36 cellular contexts compared by ENCODE assay signal in the genomic region with DNA sequence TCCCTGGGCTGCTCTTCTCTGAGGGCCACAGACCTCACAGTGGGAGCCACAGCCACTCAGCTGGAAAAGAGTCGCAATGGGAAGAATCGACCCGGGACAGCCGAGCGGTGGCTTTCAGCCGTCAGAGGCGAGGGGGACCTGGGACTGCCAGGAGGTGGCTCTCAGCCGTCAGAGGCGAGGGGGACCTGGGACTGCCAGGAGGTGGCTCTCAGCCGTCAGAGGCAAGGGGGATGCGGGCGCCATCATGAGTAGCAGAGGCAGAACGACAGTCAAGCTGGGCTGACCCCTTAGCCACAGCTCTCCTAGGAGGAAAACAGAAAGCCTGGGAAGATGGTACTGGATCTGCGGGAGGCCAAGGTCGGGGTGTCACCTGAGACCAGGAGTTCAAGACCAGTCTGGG. TPM values are rescaled to one million over a fixed set of nuclear protein-coding genes. Genes with fewer than 3 reads are reported as not detected.
DNase-seq lines count a peak whose midpoint lies in the region; ATAC-seq, FAIRE-seq and TF ChIP-seq lines count a peak whose summit lies in the region.
"Had no signal": no experiment of that assay in that cellular context is flagged by ENCODE, and none has a peak within 500 bp of the region (broad histone marks: within the 10 kb centered on the region; RNA-seq: fewer than 3 reads in every experiment).

No MANE protein-coding gene starts in this region.

- H3K9me3 ChIP-seq in small intestine (ENCODE audit: control insufficient read depth, low read depth), result no peaks in the 10 kb centered on the region
- H3K9me3 ChIP-seq: suprapubic skin had no signal

- H3K4me1 ChIP-seq in mesendoderm (ENCODE audit: control insufficient read depth, low read depth, low read length), result no peaks in the 10 kb centered on the region
- no peaks in the 10 kb centered on the region for H3K4me1 ChIP-seq in small intestine (ENCODE audit: control insufficient read depth in 2 of 2, insufficient read depth in 1 of 2, low read depth in 1 of 2, low read length in 1 of 2)
- H3K4me1 ChIP-seq: left lung had no signal

- no peaks in the 10 kb centered on the region for H3K36me3 Mint-ChIP-seq in activated CD4-positive, alpha-beta memory T cell treated with anti-CD3 and anti-CD28 coated beads for 36 hours
- no peaks in the 10 kb centered on the region for H3K36me3 Mint-ChIP-seq in activated CD4-positive, alpha-beta memory T cell treated with anti-CD3 and anti-CD28 coated beads, Interleukin-2, amount 10 ng/mL, durations not matched to agents 7 days and 5 days (ENCODE audit: low read depth)
- H3K36me3 Mint-ChIP-seq in WTC11, result peaks cover 3% of the 10 kb centered on the region; the same call in 1 of the 2 replicates
- no peaks in the 10 kb centered on the region for H3K36me3 Mint-ChIP-seq in naive thymus-derived CD8-positive, alpha-beta T cell

- POLR2A ChIA-PET in activated CD4-positive, alpha-beta memory T cell treated with anti-CD3 and anti-CD28 coated beads for 36 hours (lab: Charles Lee), result no interaction called here
- POLR2A ChIA-PET in activated CD4-positive, alpha-beta memory T cell treated with anti-CD3 and anti-CD28 coated beads, Interleukin-2, amount 10 ng/mL, durations not matched to agents 7 days and 5 days (lab: Charles Lee), result no interaction called here
- POLR2A ChIA-PET in WTC11 (lab: Charles Lee), result no interaction called here
- POLR2A ChIA-PET in naive thymus-derived CD8-positive, alpha-beta T cell (lab: Charles Lee), result no interaction called here

- H2BK15ac ChIP-seq in mesendoderm (replicated peaks; ENCODE audit: low read depth), result no peak overlapping the region

- no peak overlapping the region for H3K9ac ChIP-seq in mesendoderm (ENCODE audit: low read length)

- H3K23ac ChIP-seq in mesendoderm (ENCODE audit: low read length), result no peak overlapping the region

- no peak overlapping the region for H4K5ac ChIP-seq in mesendoderm (ENCODE audit: low read length)

- no peaks in the 10 kb centered on the region for H3K79me1 ChIP-seq in mesendoderm (ENCODE audit: low read length)

- no peak overlapping the region for H3K4me2 ChIP-seq in mesendoderm (ENCODE audit: low read length)

- no CpG with 5 or more reads among the region's 15 CpGs for WGBS in mesendoderm (ENCODE audit: extremely low coverage, insufficient coverage, low lambda C conversion rate)
- 82 to 87% (median 85%) methylated on average over 15 of the region's 15 CpGs for WGBS in small intestine, 3 donors

- no peak overlapping the region for H2BK120ac ChIP-seq in mesendoderm (ENCODE audit: low read depth, low read length)

- TF ChIP-seq CTCF in WTC11 (IDR thresholded peaks at IDR 0.05), result no peak

- no peak overlapping the region for H3K56ac ChIP-seq in mesendoderm (ENCODE audit: low read length)

- peaks cover 14% of the 10 kb centered on the region for H3K27me3 Mint-ChIP-seq in activated CD4-positive, alpha-beta memory T cell treated with anti-CD3 and anti-CD28 coated beads for 36 hours
- H3K27me3 Mint-ChIP-seq in activated CD4-positive, alpha-beta memory T cell treated with anti-CD3 and anti-CD28 coated beads, Interleukin-2, amount 10 ng/mL, durations not matched to agents 7 days and 5 days, result peaks cover 25% of the 10 kb centered on the region
- peaks cover 9% of the 10 kb centered on the region for H3K27me3 Mint-ChIP-seq in WTC11 (ENCODE audit: low read depth)
- peaks cover 5 to 24% (median 7%) of the 10 kb centered on the region in 5 donors for H3K27me3 Mint-ChIP-seq in naive thymus-derived CD8-positive, alpha-beta T cell

- H3K18ac ChIP-seq in mesendoderm (ENCODE audit: low read length), result no peak overlapping the region

- H3K4me3 Mint-ChIP-seq in activated CD4-positive, alpha-beta memory T cell treated with anti-CD3 and anti-CD28 coated beads for 36 hours, result no peak overlapping the region
- H3K4me3 Mint-ChIP-seq in activated CD4-positive, alpha-beta memory T cell treated with anti-CD3 and anti-CD28 coated beads, Interleukin-2, amount 10 ng/mL, durations not matched to agents 7 days and 5 days, result no peak overlapping the region
- no peak overlapping the region for H3K4me3 Mint-ChIP-seq in WTC11
- no peak overlapping the region for H3K4me3 Mint-ChIP-seq in naive thymus-derived CD8-positive, alpha-beta T cell
- H3K4me3 Mint-ChIP-seq: activated naive CD8-positive, alpha-beta T cell treated with anti-CD3 and anti-CD28 coated beads, Interleukin-2, amount 50 U/mL, for 24 hours; effector memory CD8-positive, alpha-beta T cell; T-helper 2 cell treated with Interferon-gamma antibody and Interleukin-4, amounts not matched to agents 5 μg/mL and 100 μg/mL, for 36 hours had no signal

- H3K4me1 Mint-ChIP-seq in activated CD4-positive, alpha-beta memory T cell treated with anti-CD3 and anti-CD28 coated beads for 36 hours (ENCODE audit: low read depth), result peaks cover 8% of the 10 kb centered on the region
- no peaks in the 10 kb centered on the region for H3K4me1 Mint-ChIP-seq in activated CD4-positive, alpha-beta memory T cell treated with anti-CD3 and anti-CD28 coated beads, Interleukin-2, amount 10 ng/mL, durations not matched to agents 7 days and 5 days
- H3K4me1 Mint-ChIP-seq in WTC11, result no peaks in the 10 kb centered on the region; the same call in 1 of the 2 replicates
- H3K4me1 Mint-ChIP-seq in naive thymus-derived CD8-positive, alpha-beta T cell, result peaks cover 12 to 19% (median 16%) of the 10 kb centered on the region in 4 donors

- ATAC-seq in WTC11, result peak; percentile 89
- no peak for ATAC-seq in naive thymus-derived CD8-positive, alpha-beta T cell
- ATAC-seq: activated naive CD8-positive, alpha-beta T cell treated with anti-CD3 and anti-CD28 coated beads, Interleukin-2, amount 50 U/mL, for 24 hours; effector memory CD8-positive, alpha-beta T cell; left lung had no signal

- no peaks in the 10 kb centered on the region for H3K27me3 ChIP-seq in mesendoderm (ENCODE audit: insufficient read depth, low read length, poor library complexity)
- no peaks in the 10 kb centered on the region for H3K27me3 ChIP-seq in small intestine (ENCODE audit: control insufficient read depth in 2 of 2, insufficient read depth in 2 of 2, low read length in 2 of 2)

- no peaks in the 10 kb centered on the region for H3K79me2 ChIP-seq in mesendoderm (ENCODE audit: control insufficient read depth, insufficient read depth, low read length)

- no peak overlapping the region for H3K4ac ChIP-seq in mesendoderm (ENCODE audit: low read depth, low read length)

- H3K27ac ChIP-seq in mesendoderm (ENCODE audit: low read depth, low read length), result no peak overlapping the region
- H3K27ac ChIP-seq in small intestine (ENCODE audit: low read depth in 1 of 2, low read length in 1 of 2), result no peak overlapping the region
- H3K27ac ChIP-seq: C4-2B, left lung, suprapubic skin had no signal

- H3K27ac Mint-ChIP-seq in activated CD4-positive, alpha-beta memory T cell treated with anti-CD3 and anti-CD28 coated beads for 36 hours, result no peak overlapping the region
- H3K27ac Mint-ChIP-seq in activated CD4-positive, alpha-beta memory T cell treated with anti-CD3 and anti-CD28 coated beads, Interleukin-2, amount 10 ng/mL, durations not matched to agents 7 days and 5 days, result no peak overlapping the region
- no peak overlapping the region for H3K27ac Mint-ChIP-seq in WTC11
- no peak overlapping the region for H3K27ac Mint-ChIP-seq in naive thymus-derived CD8-positive, alpha-beta T cell
- H3K27ac Mint-ChIP-seq: activated naive CD8-positive, alpha-beta T cell treated with anti-CD3 and anti-CD28 coated beads, Interleukin-2, amount 50 U/mL, for 24 hours; effector memory CD8-positive, alpha-beta T cell; naive B cell; T-helper 2 cell treated with Interferon-gamma antibody and Interleukin-4, amounts not matched to agents 5 μg/mL and 100 μg/mL, for 36 hours had no signal

- CTCF ChIA-PET in activated CD4-positive, alpha-beta memory T cell treated with anti-CD3 and anti-CD28 coated beads for 36 hours (lab: Charles Lee), result interaction anchor here (0.9 kb wide), 1 partner anchor 8 kb away, joined by 4 read pairs; no protein-coding TSS in a partner anchor
- CTCF ChIA-PET in activated CD4-positive, alpha-beta memory T cell treated with anti-CD3 and anti-CD28 coated beads, Interleukin-2, amount 10 ng/mL, durations not matched to agents 7 days and 5 days (lab: Charles Lee), result no interaction called here
- CTCF ChIA-PET in WTC11 (lab: Charles Lee), result interaction anchor here (0.6 to 1.5 kb wide), 4 partner anchors 8 to 209 kb away, joined by 3 to 7 read pairs (median 3); no protein-coding TSS in a partner anchor

- peak; percentile 4 for DNase-seq in activated CD4-positive, alpha-beta memory T cell treated with anti-CD3 and anti-CD28 coated beads for 36 hours
- no peak for DNase-seq in activated CD4-positive, alpha-beta memory T cell treated with anti-CD3 and anti-CD28 coated beads, Interleukin-2, amount 10 ng/mL, durations not matched to agents 7 days and 5 days
- peak; percentile 51 for DNase-seq in WTC11 (ENCODE audit: low spot score)
- DNase-seq in mesendoderm, result peak; percentile 34
- peak; percentile 5 for DNase-seq in retina
- DNase-seq in naive thymus-derived CD8-positive, alpha-beta T cell, result no peak
- DNase-seq in activated CD8-positive, alpha-beta memory T cell treated with anti-CD3 and anti-CD28 coated beads, Interleukin-2, amount 50 U/mL, for 4 hours, result no peak
- no peak for DNase-seq in small intestine
- DNase-seq: 8988T; activated naive CD4-positive, alpha-beta T cell; activated naive CD8-positive, alpha-beta T cell treated with anti-CD3 and anti-CD28 coated beads, Interleukin-2, amount 50 U/mL, for 24 hours; activated T-cell treated with anti-CD3 and anti-CD28 coated beads, Interleukin-2, amount 50 U/mL, for 1 hour; caudate nucleus; cortex of kidney; DMS79 treated with DMSO at 0.1 percent for 48 hours; effector memory CD8-positive, alpha-beta T cell; erythroblast; GF-D8; Kasumi-1; naive B cell; NCI-H1417 treated with DMSO at 0.1 percent for 48 hours; NCI-H2081 treated with DMSO at 0.1 percent for 48 hours; NCI-H226; NCI-H526 treated with DMSO at 0.1 percent for 48 hours; NK-92 treated with Interleukin-12 subunit alpha and Interleukin-12 subunit beta, amount 100 ng/mL, for 24 hours; SHP77 treated with DMSO at 0.1 percent for 48 hours; stimulated activated CD4-positive, alpha-beta T cell treated with anti-CD3 and anti-CD28 coated beads, Interleukin-1b, Interleukin-23, amount 100 ng/mL, for 48 hours; stimulated activated naive CD4-positive, alpha-beta T cell treated with Interleukin-2 at 50 U/mL for 16 hours had no signal

- no peak overlapping the region for H3K4me3 ChIP-seq in mesendoderm (ENCODE audit: low read length)
- no peak overlapping the region for H3K4me3 ChIP-seq in small intestine (ENCODE audit: low read depth in 1 of 2, low read length in 2 of 2)
- H3K4me3 ChIP-seq: left lung, suprapubic skin had no signal

- H3K36me3 ChIP-seq in mesendoderm (ENCODE audit: control insufficient read depth, insufficient read depth, low read length) (no peaks in the 10 kb centered on the region), small intestine (ENCODE audit: control insufficient read depth in 2 of 2, insufficient read depth in 2 of 2, low read length in 2 of 2) (no peaks in the 10 kb centered on the region)
- H3K36me3 ChIP-seq: left lung, suprapubic skin had no signal

- H2BK5ac ChIP-seq in mesendoderm (ENCODE audit: low read length), result no peak overlapping the region

- H3K9me3 Mint-ChIP-seq in activated CD4-positive, alpha-beta memory T cell treated with anti-CD3 and anti-CD28 coated beads for 36 hours, result peaks cover 5% of the 10 kb centered on the region
- peaks cover 4% of the 10 kb centered on the region for H3K9me3 Mint-ChIP-seq in activated CD4-positive, alpha-beta memory T cell treated with anti-CD3 and anti-CD28 coated beads, Interleukin-2, amount 10 ng/mL, durations not matched to agents 7 days and 5 days
- peaks cover 18% of the 10 kb centered on the region for H3K9me3 Mint-ChIP-seq in WTC11
- peaks cover 0 to 9% (median 0%) of the 10 kb centered on the region in 9 donors for H3K9me3 Mint-ChIP-seq in naive thymus-derived CD8-positive, alpha-beta T cell
- H3K9me3 Mint-ChIP-seq: T-helper 2 cell treated with Interferon-gamma antibody and Interleukin-4, amounts not matched to agents 5 μg/mL and 100 μg/mL, for 36 hours had no signal

- no peak overlapping the region for H4K8ac ChIP-seq in mesendoderm (ENCODE audit: low read depth, low read length)

- FAIRE-seq in small intestine (lab: Jason Lieb, UNC), result no peak

- no peak overlapping the region for H2AK5ac ChIP-seq in mesendoderm (ENCODE audit: low read length)

- intact Hi-C loops in activated CD4-positive, alpha-beta memory T cell treated with anti-CD3 and anti-CD28 coated beads for 36 hours (cut with micrococcal nuclease), result no loop called here

RNA-seq across cellular contexts. Expression of gene MUC2, which starts 14.9 kb away (rescaled TPM):
- total RNA-seq in activated CD4-positive, alpha-beta memory T cell treated with anti-CD3 and anti-CD28 coated beads for 36 hours, result not detected
- total RNA-seq in activated CD4-positive, alpha-beta memory T cell treated with anti-CD3 and anti-CD28 coated beads, Interleukin-2, amount 10 ng/mL, durations not matched to agents 7 days and 5 days, result not detected
- total RNA-seq in WTC11 (2021), result 0.07 to 0.60 TPM (median 0.22 TPM) in 3 replicates
- polyA plus RNA-seq in mesendoderm (2013, experiment 1 of 2), result not detected
- under 0.01 TPM for polyA plus RNA-seq in mesendoderm (2013, experiment 2 of 2)
- total RNA-seq in naive thymus-derived CD8-positive, alpha-beta T cell, result not detected
- polyA plus RNA-seq in naive thymus-derived CD8-positive, alpha-beta T cell, result not detected
- 10 to 100 TPM in 1 of 3 donors, 1 to 10 TPM in 2; 3.0 to 57.2 (median 4.5) TPM for polyA plus RNA-seq in small intestine
- total RNA-seq: activated CD8-positive, alpha-beta memory T cell treated with anti-CD3 and anti-CD28 coated beads for 36 hours; glomerular endothelial cell; left lung; omental fat pad; urinary bladder had no signal

RNA-seq across cellular contexts. Expression of gene MUC6, which starts 23.2 kb away (rescaled TPM):
- not detected for total RNA-seq in activated CD4-positive, alpha-beta memory T cell treated with anti-CD3 and anti-CD28 coated beads for 36 hours
- total RNA-seq in activated CD4-positive, alpha-beta memory T cell treated with anti-CD3 and anti-CD28 coated beads, Interleukin-2, amount 10 ng/mL, durations not matched to agents 7 days and 5 days, result not detected
- total RNA-seq in WTC11 (2021), result 0.05 to 0.13 TPM (median 0.07 TPM) in 3 replicates
- polyA plus RNA-seq in mesendoderm (2013, experiment 1 of 2), result not detected
- polyA plus RNA-seq in mesendoderm (2013, experiment 2 of 2), result not detected
- not detected for total RNA-seq in naive thymus-derived CD8-positive, alpha-beta T cell
- polyA plus RNA-seq in naive thymus-derived CD8-positive, alpha-beta T cell, result not detected
- polyA plus RNA-seq in small intestine, result under 1 TPM in 2 of 3 donors, not detected in 1; 0.22 to 0.34 TPM
- total RNA-seq: activated CD8-positive, alpha-beta memory T cell treated with anti-CD3 and anti-CD28 coated beads for 36 hours; glomerular endothelial cell; left lung; omental fat pad; urinary bladder had no signal
- polyA plus RNA-seq: urinary bladder had no signal

Comparison
In these comparisons a context has a peak if more than half of its experiments do, and no peak if none do; other contexts are left out.
1. DNase-seq: peak in activated CD4-positive, alpha-beta memory T cell treated with anti-CD3 and anti-CD28 coated beads for 36 hours (single experiment), WTC11 (single experiment), mesendoderm (single experiment) and retina (single experiment); none in activated CD4-positive, alpha-beta memory T cell treated with anti-CD3 and anti-CD28 coated beads, Interleukin-2, amount 10 ng/mL, durations not matched to agents 7 days and 5 days (single experiment), naive thymus-derived CD8-positive, alpha-beta T cell (0 of 10), activated CD8-positive, alpha-beta memory T cell treated with anti-CD3 and anti-CD28 coated beads, Interleukin-2, amount 50 U/mL, for 4 hours (single experiment) and small intestine (single experiment).